ENCODE assay signal across 17 cellular contexts in genomic region chr19:3454656-3455392, GRCh38. TPM values are rescaled to one million over a fixed set of nuclear protein-coding genes. Genes with fewer than 3 reads are reported as not detected.
DNase-seq lines count a peak whose midpoint lies in the region; ATAC-seq and TF ChIP-seq lines count a peak whose summit lies in the region.
"Had no signal": no experiment of that assay in that cellular context is flagged by ENCODE, and none has a peak within 500 bp of the region (broad histone marks: within the 10 kb centered on the region; RNA-seq: fewer than 3 reads in every experiment).

No MANE protein-coding gene starts in this region.

- POLR2A ChIA-PET in AG04450 (lab: Yijun Ruan, JAX), result no interaction called here

- H3K9me3 ChIP-seq in AG04450 (ENCODE audit: control insufficient read depth, insufficient read depth, low read length), result no peaks in the 10 kb centered on the region; the same call in 1 of the 2 replicates
- no peaks in the 10 kb centered on the region for H3K9me3 ChIP-seq in adrenal gland (replicated peaks in 1 of 3)
- H3K9me3 ChIP-seq in sigmoid colon, result no peaks in the 10 kb centered on the region
- H3K9me3 ChIP-seq: BE2C had no signal

- H3K27ac ChIP-seq in AG04450 (ENCODE audit: low read depth, low read length), result peak overlapping the region; percentile 21
- peak overlapping the region in 3 of 5 donors; percentile 27 to 96 (median 38) for H3K27ac ChIP-seq in adrenal gland
- H3K27ac ChIP-seq in sigmoid colon, result peak overlapping the region; percentile 82 to 92 (median 90)
- H3K27ac ChIP-seq: GM23248 had no signal

- no peak for TF ChIP-seq EP300 in sigmoid colon (IDR thresholded peaks at IDR 0.05)

- H3K36me3 ChIP-seq in adrenal gland (replicated peaks in 1 of 2) (peaks cover 0 to 73% of the 10 kb centered on the region in 2 donors), sigmoid colon (peaks cover 30 to 69% (median 56%) of the 10 kb centered on the region in 4 donors)

- intact Hi-C loops in adrenal gland (cut with DNase I), result no loop called here
- intact Hi-C loops in sigmoid colon (cut with DNase I), result loop anchor here (5.0 kb wide), 1 partner anchor 88 kb away; the partner anchor contains the start of gene NFIC

- no peaks in the 10 kb centered on the region for H3K27me3 ChIP-seq in AG04450 (ENCODE audit: control insufficient read depth, insufficient read depth, low read length)
- H3K27me3 ChIP-seq in adrenal gland, result no peaks in the 10 kb centered on the region
- no peaks in the 10 kb centered on the region for H3K27me3 ChIP-seq in sigmoid colon
- H3K27me3 ChIP-seq: BE2C had no signal

- no peak for TF ChIP-seq POLR2A in adrenal gland (IDR thresholded peaks at IDR 0.05)
- TF ChIP-seq POLR2A in sigmoid colon (IDR thresholded peaks at IDR 0.05), result no peak

- CTCF ChIA-PET in AG04450 (lab: Charles Lee), result interaction anchor here (1.2 kb wide), 1 partner anchor 25 kb away, joined by 3 read pairs; no protein-coding TSS in a partner anchor

- DNase-seq in AG04450 (ENCODE audit: low read depth, low spot score) (no peak), adrenal gland (no peak), sigmoid colon (no peak), AG08395 (ENCODE audit: low spot score) (no peak)
- DNase-seq: ACHN, BE2C, DMS79 treated with DMSO at 0.1 percent for 48 hours, GM23248, KBM-7, NCI-H1048, NCI-H345, PC-3 had no signal

- no peak overlapping the region for H3K4me3 ChIP-seq in AG04450 (ENCODE audit: low read depth, low read length)
- no peak overlapping the region for H3K4me3 ChIP-seq in adrenal gland
- H3K4me3 ChIP-seq in sigmoid colon, result no peak overlapping the region
- H3K4me3 ChIP-seq: GM23248 had no signal

- no peak for TF ChIP-seq CTCF in AG04450 (IDR thresholded peaks at IDR 0.05; ENCODE audit: low read depth, low read length)
- no peak for TF ChIP-seq CTCF in adrenal gland (IDR thresholded peaks at IDR 0.05)
- TF ChIP-seq CTCF in sigmoid colon (IDR thresholded peaks at IDR 0.05), result no peak

- ATAC-seq in GM19328 (IDR thresholded peaks at IDR 0.05; ENCODE audit: unreplicated experiment), result no peak
- no peak for ATAC-seq in GM21786 (IDR thresholded peaks at IDR 0.05; ENCODE audit: unreplicated experiment)
- ATAC-seq: PC-3 had no signal

- WGBS in adrenal gland, 4 donors, result 89 to 92% (median 90%) methylated on average over 14 to 15 of the region's 15 CpGs
- 96% methylated on average over 15 of the region's 15 CpGs for WGBS in sigmoid colon, 2 donors

- H3K4me1 ChIP-seq in adrenal gland (replicated peaks in 1 of 2) (peaks cover 33 to 41% of the 10 kb centered on the region in 2 donors), sigmoid colon (peaks cover 0 to 70% (median 58%) of the 10 kb centered on the region in 4 donors)

RNA-seq across cellular contexts. Expression of gene SMIM24, which starts 25.5 kb away (rescaled TPM):
- polyA plus RNA-seq in AG04450 (2011; rRNA removed) (0.19 TPM in 1 of 2 replicates, not detected in the other), adrenal gland (under 1 TPM in 1 of 3 donors, not detected in 2; 0.48 TPM), sigmoid colon (10 to 100 TPM; 15.1 to 72.7 (median 30.3) TPM)
- polyA minus RNA-seq in AG04450 (2011; rRNA and poly(A)+ RNA removed), result not detected in 2 replicates
- total RNA-seq in adrenal gland (under 1 TPM in 1 of 8 donors, not detected in 7; 0.36 TPM), sigmoid colon (not detected)
- total RNA-seq: CD4-positive, alpha-beta memory T cell; GM23248; HT1080; SK-MEL-5 had no signal
- polyA plus RNA-seq: CD4-positive, alpha-beta memory T cell; GM23248 had no signal

RNA-seq across cellular contexts. Expression of gene SMIM44, which starts 28.4 kb away (rescaled TPM):
- polyA plus RNA-seq in AG04450 (2011; rRNA removed), result not detected in 2 replicates
- polyA minus RNA-seq in AG04450 (2011; rRNA and poly(A)+ RNA removed), result not detected in 2 replicates
- total RNA-seq in adrenal gland, result not detected
- polyA plus RNA-seq in adrenal gland, result not detected
- total RNA-seq in sigmoid colon, result not detected
- 1 to 10 TPM in 1 of 3 donors, not detected in 2; 2.9 TPM for polyA plus RNA-seq in sigmoid colon
- total RNA-seq: CD4-positive, alpha-beta memory T cell; GM23248; HT1080; PC-3; SK-MEL-5 had no signal
- polyA plus RNA-seq: CD4-positive, alpha-beta memory T cell; GM23248 had no signal

RNA-seq across cellular contexts. Expression of gene DOHH, which starts 45.6 kb away (rescaled TPM):
- polyA plus RNA-seq in AG04450 (2011; rRNA removed), result 3.4 and 4.2 TPM in 2 replicates
- polyA minus RNA-seq in AG04450 (2011; rRNA and poly(A)+ RNA removed), result 1.2 and 1.4 TPM in 2 replicates
- 10 to 100 TPM in 7 of 8 donors, 1 to 10 TPM in 1; 9.4 to 22.8 (median 14.0) TPM for total RNA-seq in adrenal gland
- polyA plus RNA-seq in adrenal gland, result 10 to 100 TPM in 2 of 3 donors, under 1 TPM in 1; 0.92 to 19.1 (median 13.5) TPM
- 10 to 100 TPM; 11.7 to 18.1 (median 17.0) TPM for total RNA-seq in sigmoid colon
- polyA plus RNA-seq in sigmoid colon, result 10 to 100 TPM in 1 of 3 donors, 1 to 10 TPM in 2; 7.2 to 22.5 (median 7.2) TPM

RNA-seq across cellular contexts. Expression of gene FZR1, which starts 51.3 kb away (rescaled TPM):
- polyA plus RNA-seq in AG04450 (2011; rRNA removed) (21.2 and 31.3 TPM in 2 replicates), adrenal gland (10 to 100 TPM; 24.4 to 59.1 (median 26.4) TPM), sigmoid colon (10 to 100 TPM; 11.4 to 33.3 (median 13.9) TPM)
- 16.5 and 28.0 TPM in 2 replicates for polyA minus RNA-seq in AG04450 (2011; rRNA and poly(A)+ RNA removed)
- total RNA-seq in adrenal gland (10 to 100 TPM; 17.9 to 85.0 (median 41.7) TPM), sigmoid colon (10 to 100 TPM; 11.8 to 44.6 (median 20.5) TPM)

Comparison
In these comparisons a context has a peak if more than half of its experiments do, and no peak if none do; other contexts are left out.
1. H3K27ac ChIP-seq: peak in every context shown above with its lines; median percentile 90 in sigmoid colon; 38 in adrenal gland; 21 in AG04450.
2. RNA of gene SMIM24, which starts 25.5 kb away (polyA plus RNA-seq): 15.1 to 72.7 TPM in sigmoid colon; 0.19 TPM in AG04450 and 0.48 TPM in adrenal gland; every median in the first group is over 10 times any median in the second.